1 cellular context compared by ENCODE assay signal in genomic region chr2:23477392-23477791, GRCh38.
TF ChIP-seq lines count a peak whose summit lies in the region.

No MANE protein-coding gene starts in this region.

TF ChIP-seq in H1, 55 proteins besides CTCF, POLR2A, EP300 and RAD21:
- TF ChIP-seq KDM1A (IDR thresholded peaks at IDR 0.05; ENCODE audit: borderline replicate concordance, low read length): no peak
- TF ChIP-seq JUN (IDR thresholded peaks at IDR 0.05; ENCODE audit: low read depth, low read length): no peak
- no peak for TF ChIP-seq SP4 (IDR thresholded peaks at IDR 0.05; ENCODE audit: low read length)
- TF ChIP-seq SP1 (IDR thresholded peaks at IDR 0.05; ENCODE audit: low read depth, low read length): no peak
- TF ChIP-seq POU5F1 (IDR thresholded peaks at IDR 0.05; ENCODE audit: low read depth, low read length): no peak
- TF ChIP-seq SP2 (IDR thresholded peaks at IDR 0.05; ENCODE audit: low read length): no peak
- TF ChIP-seq SUZ12 (IDR thresholded peaks at IDR 0.05; ENCODE audit: low read length): no peak
- TF ChIP-seq KDM4A (IDR thresholded peaks at IDR 0.05; ENCODE audit: low read depth, low read length, severe bottlenecking): no peak
- TF ChIP-seq NANOG (IDR thresholded peaks at IDR 0.05; ENCODE audit: insufficient read depth, low read depth, low read length, poor library complexity, severe bottlenecking): no peak
- TF ChIP-seq FOSL1 (IDR thresholded peaks at IDR 0.05; ENCODE audit: insufficient read depth, low read depth, low read length): no peak
- no peak for TF ChIP-seq CREB1 (IDR thresholded peaks at IDR 0.05)
- no peak for TF ChIP-seq ASH2L (IDR thresholded peaks at IDR 0.05; ENCODE audit: low read length)
- no peak for TF ChIP-seq JUND (IDR thresholded peaks at IDR 0.05; ENCODE audit: low read length)
- no peak for TF ChIP-seq SIRT6 (IDR thresholded peaks at IDR 0.05; ENCODE audit: low read length)
- no peak for TF ChIP-seq GTF2F1 (IDR thresholded peaks at IDR 0.05; ENCODE audit: borderline replicate concordance, low read depth, low read length)
- TF ChIP-seq GABPA (IDR thresholded peaks at IDR 0.05; ENCODE audit: borderline replicate concordance, insufficient read depth, low read length): no peak
- TF ChIP-seq PHF8 (conservative IDR thresholded peaks at IDR 0.05; ENCODE audit: low read depth, low read length): no peak
- no peak for TF ChIP-seq RXRA (IDR thresholded peaks at IDR 0.05; ENCODE audit: insufficient read depth, low read depth, low read length)
- no peak for TF ChIP-seq BCL11A (IDR thresholded peaks at IDR 0.05; ENCODE audit: low read depth in 2 of 2, low read length in 2 of 2)
